18 cellular contexts compared by ENCODE assay signal in the genomic region with DNA sequence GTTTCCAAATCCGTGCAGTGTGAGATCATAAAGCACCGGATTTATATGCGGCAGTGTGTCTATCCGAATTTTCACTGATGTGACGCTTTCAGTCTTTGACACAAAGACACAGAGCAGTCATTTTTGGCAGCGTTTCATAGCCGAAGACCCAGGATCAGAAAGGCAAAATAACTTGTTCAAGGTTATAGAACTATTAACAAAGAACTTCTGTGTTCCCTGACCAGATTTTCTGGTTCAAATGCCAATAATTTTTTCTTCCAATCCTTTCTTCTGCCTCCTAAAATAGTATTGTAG. TPM values are rescaled to one million over a fixed set of nuclear protein-coding genes. Genes with fewer than 3 reads are reported as not detected.
DNase-seq lines count a peak whose midpoint lies in the region; ATAC-seq and TF ChIP-seq lines count a peak whose summit lies in the region.
"Had no signal": no experiment of that assay in that cellular context is flagged by ENCODE, and none has a peak within 500 bp of the region (broad histone marks: within the 10 kb centered on the region; RNA-seq: fewer than 3 reads in every experiment).

No MANE protein-coding gene starts in this region.

- peaks cover 39% of the 10 kb centered on the region for H3K27me3 Mint-ChIP-seq in endodermal cell (ENCODE audit: insufficient read depth)
- peaks cover 82% of the 10 kb centered on the region for H3K27me3 Mint-ChIP-seq in nephron progenitor cell (ENCODE audit: low read depth, poor library complexity)
- peaks cover 10% of the 10 kb centered on the region; the same call in 1 of the 2 replicates for H3K27me3 Mint-ChIP-seq in HFFc6 (ENCODE audit: insufficient read depth)

- H3K4me1 Mint-ChIP-seq in endodermal cell (peaks cover 11% of the 10 kb centered on the region), nephron progenitor cell (peaks cover 8% of the 10 kb centered on the region), HFFc6 (ENCODE audit: low read depth) (no peaks in the 10 kb centered on the region)

- 63 to 74% methylated on average over 7 of the region's 7 CpGs for WGBS in endodermal cell (ENCODE audit: insufficient coverage in 1 of 2, insufficient read length in 1 of 2), 2 experiments

- ATAC-seq in GM21737 (IDR thresholded peaks at IDR 0.05; ENCODE audit: unreplicated experiment) = no peak
- no peak for ATAC-seq in HG03520 (IDR thresholded peaks at IDR 0.05; ENCODE audit: unreplicated experiment)
- ATAC-seq: SK-N-SH treated with all-trans-retinoic acid at 6 μM for 48 hours had no signal

- H3K4me3 Mint-ChIP-seq in endodermal cell (peak overlapping the region; percentile 68), nephron progenitor cell (peak overlapping the region; percentile 79), HFFc6 (no peak overlapping the region)

- H3K36me3 ChIP-seq in endodermal cell (ENCODE audit: control insufficient read depth, insufficient read depth, low read length) = peaks cover 14% of the 10 kb centered on the region

- peak overlapping the region; percentile 79 for H3K4me3 ChIP-seq in endodermal cell (ENCODE audit: low read length)

- H3K4me1 ChIP-seq in endodermal cell (ENCODE audit: control insufficient read depth, insufficient read depth, low read length) = no peaks in the 10 kb centered on the region

- peak; percentile 36 for DNase-seq in NCI-H69 (lab: John Stamatoyannopoulos, UW)
- DNase-seq in endodermal cell = no peak
- no peak for DNase-seq in nephron progenitor cell
- no peak for DNase-seq in HFFc6
- DNase-seq in NCI-H2029 treated with DMSO at 0.1 percent for 48 hours (lab: John Stamatoyannopoulos, UW) = no peak
- DNase-seq: COR-L47; HCEC 1CT; NCI-H1092; NCI-H2107; NCI-H2227 treated with DMSO at 0.1 percent for 48 hours; NK-92 treated with Interleukin-12 subunit alpha and Interleukin-12 subunit beta, amount 100 ng/mL, for 24 hours; OCI-M1; SHP77 treated with DMSO at 0.1 percent for 48 hours had no signal

- H3K9me3 Mint-ChIP-seq in endodermal cell (no peaks in the 10 kb centered on the region), nephron progenitor cell (peaks cover 3% of the 10 kb centered on the region), HFFc6 (peaks cover 9% of the 10 kb centered on the region)

- H3K27ac Mint-ChIP-seq in endodermal cell (no peak overlapping the region), nephron progenitor cell (no peak overlapping the region), HFFc6 (no peak overlapping the region)

- H3K9me3 ChIP-seq in endodermal cell (ENCODE audit: control insufficient read depth, low read length) = no peaks in the 10 kb centered on the region

- H3K27ac ChIP-seq in endodermal cell (ENCODE audit: low read depth, low read length) = no peak overlapping the region
- H3K27ac ChIP-seq: KMS-11 had no signal

- H3K36me3 Mint-ChIP-seq in endodermal cell (ENCODE audit: low read depth) (peaks cover 13% of the 10 kb centered on the region), nephron progenitor cell (ENCODE audit: low read depth) (no peaks in the 10 kb centered on the region), HFFc6 (ENCODE audit: low read depth) (no peaks in the 10 kb centered on the region)

- no peak for TF ChIP-seq CTCF in endodermal cell (conservative IDR thresholded peaks at IDR 0.05)
- no peak for TF ChIP-seq CTCF in nephron progenitor cell (IDR thresholded peaks at IDR 0.05)
- no peak for TF ChIP-seq CTCF in HFFc6 (IDR thresholded peaks at IDR 0.05)

- peaks cover 19% of the 10 kb centered on the region for H3K27me3 ChIP-seq in endodermal cell (ENCODE audit: control insufficient read depth, insufficient read depth, low read length, poor library complexity, severe bottlenecking)

- H3K9ac ChIP-seq in endodermal cell (ENCODE audit: extremely low read depth, low read length, poor library complexity, severe bottlenecking) = no peak overlapping the region
- H3K9ac ChIP-seq: KMS-11 had no signal

RNA-seq across cellular contexts. Expression of gene MARCHF11, which starts 1.1 kb away (rescaled TPM):
- total RNA-seq in endodermal cell = 10 to 100 TPM; 19.0 to 19.9 TPM
- polyA plus RNA-seq in endodermal cell (2013, experiment 1 of 2) = 2.5 TPM
- polyA plus RNA-seq in endodermal cell (2013, experiment 2 of 2) = 3.5 TPM
- total RNA-seq in HFFc6 (2021; fragmentation: NEBNext Ultra II Directional; extraction: Animal tissue kit (Norgen Biotek cat#: 25700)) = not detected
- total RNA-seq: RPMI7951 had no signal

Comparison
In these comparisons a context has a peak if more than half of its experiments do, and no peak if none do; other contexts are left out.
1. RNA of gene MARCHF11, which starts 1.1 kb away (total RNA-seq): 19.0 to 19.9 TPM in endodermal cell; not detected in HFFc6; every median in the first group is over 10 times any median in the second.